Comparison of ENCODE assay signal across 22 cellular contexts in the genomic region with DNA sequence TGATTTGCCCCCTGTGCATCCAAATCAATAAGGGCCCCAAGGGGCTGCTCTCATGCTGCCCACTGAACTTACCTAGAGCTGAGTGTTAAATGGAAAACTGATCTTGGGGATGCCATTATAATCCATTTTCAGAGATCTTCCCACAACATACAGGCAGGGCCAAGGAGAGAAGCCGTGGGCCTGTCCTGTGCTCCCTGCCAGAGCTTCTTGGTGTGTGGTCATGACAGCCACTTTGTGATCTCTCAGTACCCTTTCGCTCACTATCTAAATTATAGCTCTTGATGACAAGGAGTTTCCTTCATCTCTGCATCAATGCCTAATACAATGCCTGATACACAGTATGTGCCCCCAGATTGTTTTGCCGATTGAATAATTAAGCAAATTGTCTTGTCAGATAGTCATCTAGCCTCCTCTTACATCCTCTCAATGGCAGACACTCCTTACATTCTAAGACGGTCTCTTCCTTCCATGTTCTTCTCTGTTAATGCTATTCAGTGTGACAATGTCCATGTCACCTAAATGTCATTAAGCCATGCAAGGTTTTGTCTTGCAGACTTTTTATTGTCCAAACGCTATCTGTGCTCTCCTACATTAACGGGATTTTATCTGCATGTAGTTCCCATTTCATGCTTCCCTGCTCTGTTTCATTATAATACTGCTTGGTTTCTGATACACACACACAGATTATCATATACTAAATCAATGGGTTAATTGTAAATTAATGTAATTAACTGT. TPM values are rescaled to one million over a fixed set of nuclear protein-coding genes. Genes with fewer than 3 reads are reported as not detected.
"Had no signal": no experiment of that assay in that cellular context is flagged by ENCODE, and none has a peak within 500 bp of the region (broad histone marks: within the 10 kb centered on the region; RNA-seq: fewer than 3 reads in every experiment).

No MANE protein-coding gene starts in this region.

- H3K36me3 Mint-ChIP-seq: memory B cell, natural killer cell had no signal

- H3K4me3 ChIP-seq: cardiac muscle cell, left lung, psoas muscle, right lobe of liver, smooth muscle cell, suprapubic skin had no signal

- DNase-seq: activated B cell treated with CpG ODN at 0.5 μM for 24 hours; activated CD4-positive, alpha-beta T cell treated with anti-CD3 and anti-CD28 coated beads for 48 hours; activated CD8-positive, alpha-beta T cell treated with anti-CD3 and anti-CD28 coated beads for 36 hours; activated effector memory CD4-positive, alpha-beta T cell treated with Interleukin-2 at 50 U/mL for 16 hours; activated naive CD4-positive, alpha-beta T cell treated with anti-CD3 and anti-CD28 coated beads, Interleukin-2, amount 50 U/mL, for 16 hours; activated T-cell treated with anti-CD3 and anti-CD28 coated beads, Interleukin-2, amount 50 U/mL, for 4 hours; left lung; natural killer cell; occipital lobe; psoas muscle; right lobe of liver; stimulated activated CD4-positive, alpha-beta T cell treated with anti-CD3 and anti-CD28 coated beads, Interleukin-4, amount 100 ng/mL, for 4 hours; stimulated activated CD8-positive, alpha-beta memory T cell treated with anti-CD3 and anti-CD28 coated beads, Interleukin-4, amount 100 ng/mL, for 48 hours; stimulated activated naive CD4-positive, alpha-beta T cell treated with Interleukin-2 at 50 U/mL for 16 hours; T-helper 17 cell; trophoblast cell had no signal

- H3K27me3 Mint-ChIP-seq: activated B cell treated with CpG ODN at 0.5 μM for 24 hours had no signal

- H3K4me2 ChIP-seq: smooth muscle cell had no signal

- H3K4me1 ChIP-seq: left lung, psoas muscle had no signal

- H3K27ac ChIP-seq: cardiac muscle cell, left lung, psoas muscle, right lobe of liver, suprapubic skin had no signal

- H3K36me3 ChIP-seq: cardiac muscle cell, left lung, right lobe of liver, suprapubic skin had no signal

- H3K4me1 Mint-ChIP-seq: activated B cell treated with CpG ODN at 0.5 μM for 24 hours, memory B cell, natural killer cell had no signal

- FAIRE-seq: colon, keratinocyte had no signal

- H3K9me3 ChIP-seq: left lung, psoas muscle, right lobe of liver, suprapubic skin had no signal

- H3K9me3 Mint-ChIP-seq: activated B cell treated with CpG ODN at 0.5 μM for 24 hours; activated CD8-positive, alpha-beta T cell treated with anti-CD3 and anti-CD28 coated beads for 36 hours; activated T-cell treated with anti-CD3 and anti-CD28 coated beads, Interleukin-2, amount 50 U/mL, for 4 hours; memory B cell; natural killer cell had no signal

- H3K27ac Mint-ChIP-seq: activated B cell treated with CpG ODN at 0.5 μM for 24 hours; activated CD8-positive, alpha-beta T cell treated with anti-CD3 and anti-CD28 coated beads for 36 hours; memory B cell; natural killer cell; T-helper 17 cell had no signal

- H3K27me3 ChIP-seq: cardiac muscle cell, left lung, right lobe of liver, suprapubic skin had no signal

- H3K4me3 Mint-ChIP-seq: activated B cell treated with CpG ODN at 0.5 μM for 24 hours; activated CD8-positive, alpha-beta T cell treated with anti-CD3 and anti-CD28 coated beads for 36 hours; activated T-cell treated with anti-CD3 and anti-CD28 coated beads, Interleukin-2, amount 50 U/mL, for 4 hours; memory B cell; natural killer cell; T-helper 17 cell had no signal

RNA-seq across cellular contexts. Expression of a gene that starts 5.9 kb away (rescaled TPM):
- total RNA-seq: activated B cell treated with CpG ODN at 0.5 μM for 24 hours; activated CD8-positive, alpha-beta T cell treated with anti-CD3 and anti-CD28 coated beads for 36 hours; activated T-cell treated with anti-CD3 and anti-CD28 coated beads, Interleukin-2, amount 50 U/mL, for 4 hours; natural killer cell; T-helper 17 cell had no signal
